8 cellular contexts compared by ENCODE assay signal in the genomic region with DNA sequence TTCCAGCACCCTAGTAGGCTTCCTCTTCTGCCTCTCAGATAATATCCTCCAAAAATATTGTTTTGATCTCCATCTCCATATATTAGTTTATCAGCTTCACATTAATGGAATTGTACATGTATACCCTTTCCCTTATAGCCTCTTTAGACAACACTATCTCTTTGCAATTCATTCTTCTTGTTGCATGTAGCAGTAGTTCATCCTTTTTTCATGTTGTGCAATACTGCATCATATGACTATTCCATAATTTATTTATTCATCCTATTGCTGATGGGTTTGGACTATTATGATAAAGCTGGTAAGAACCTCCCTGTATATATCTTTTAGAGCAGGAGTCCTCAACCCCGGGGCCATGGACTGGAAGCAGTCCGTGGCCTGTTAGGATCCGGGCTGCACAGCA.
"Had no signal": no experiment of that assay in that cellular context is flagged by ENCODE, and none has a peak within 500 bp of the region (broad histone marks: within the 10 kb centered on the region; RNA-seq: fewer than 3 reads in every experiment).

No MANE protein-coding gene starts in this region.

- H3K27ac ChIP-seq: GM23248 had no signal

- H3K4me2 ChIP-seq: GM23338 had no signal

- ATAC-seq: GM23338, HCT116 had no signal

- H3K9ac ChIP-seq: GM23248 had no signal

- H2AFZ ChIP-seq: GM23248, GM23338 had no signal

- DNase-seq: GM23248, GOT3, H7, H9, HCEC 1CT, HFFc6 had no signal

- H3K4me3 ChIP-seq: GM23248, GM23338 had no signal
